ENCODE assay signal across 8 cellular contexts in genomic region chr2:241391892-241392665, GRCh38. TPM values are rescaled to one million over a fixed set of nuclear protein-coding genes. Genes with fewer than 3 reads are reported as not detected.
DNase-seq lines count a peak whose midpoint lies in the region; FAIRE-seq and TF ChIP-seq lines count a peak whose summit lies in the region.

No MANE protein-coding gene starts in this region.

- no peak overlapping the region for H3K9ac ChIP-seq in Loucy (ENCODE audit: low read depth, low read length, poor library complexity, severe bottlenecking)

- H3K36me3 ChIP-seq in Loucy (ENCODE audit: insufficient read depth, low read length), result no peaks in the 10 kb centered on the region

- no peaks in the 10 kb centered on the region for H4K20me1 ChIP-seq in Loucy (ENCODE audit: insufficient read depth, low read length, poor library complexity, severe bottlenecking)

- peak; percentile 56 for DNase-seq in DMS53 (lab: John Stamatoyannopoulos, UW)
- DNase-seq in DMS53 treated with DMSO at 0.1 percent for 48 hours (lab: John Stamatoyannopoulos, UW; ENCODE audit: unreplicated experiment), result no peak
- DNase-seq in dermis blood vessel endothelial cell, result peak; percentile 46
- peak; percentile 50 for DNase-seq in mucosa of gallbladder (ENCODE audit: low spot score)
- DNase-seq in frontal cortex (ENCODE audit: low spot score in 2 of 2), result no peak
- DNase-seq in activated naive CD4-positive, alpha-beta T cell treated with Interleukin-2 at 50 U/mL for 16 hours, result no peak
- DNase-seq in NCI-H2171 (lab: John Stamatoyannopoulos, UW), result no peak

- no peak overlapping the region for H3K4me2 ChIP-seq in Loucy (ENCODE audit: low read depth, low read length, poor library complexity, severe bottlenecking)

- FAIRE-seq in frontal cortex (lab: Jason Lieb, UNC), result no peak

- no peaks in the 10 kb centered on the region for H3K4me1 ChIP-seq in Loucy (ENCODE audit: insufficient read depth, low read length, poor library complexity, severe bottlenecking)

- no peak overlapping the region for H2AFZ ChIP-seq in Loucy (ENCODE audit: low read length)

- H3K27me3 ChIP-seq in Loucy (ENCODE audit: insufficient read depth, low read length, poor library complexity, severe bottlenecking), result no peaks in the 10 kb centered on the region

- no peaks in the 10 kb centered on the region for H3K9me3 ChIP-seq in Loucy (ENCODE audit: insufficient read depth, low read depth, low read length)

- no peaks in the 10 kb centered on the region for H3K79me2 ChIP-seq in Loucy (ENCODE audit: insufficient read depth, low read length)

- H3K9me2 ChIP-seq in Loucy (replicated peaks; ENCODE audit: low read depth, low read length), result no peaks in the 10 kb centered on the region

- no peak overlapping the region for H3K4me3 ChIP-seq in Loucy (ENCODE audit: low read length, poor library complexity, severe bottlenecking)

- H3F3A ChIP-seq in Loucy (ENCODE audit: low read depth), result no peaks in the 10 kb centered on the region

- peak; percentile 74 for TF ChIP-seq CTCF in Loucy (conservative IDR thresholded peaks at IDR 0.05; ENCODE audit: low read length)

RNA-seq across cellular contexts. Expression of gene FARP2, which starts 36.0 kb away (rescaled TPM):
- total RNA-seq in dermis blood vessel endothelial cell (38.3 and 43.8 TPM in 2 replicates), mucosa of gallbladder (68.8 TPM), frontal cortex (37.1 TPM)

Comparison
In these comparisons a context has a peak if more than half of its experiments do, and no peak if none do; other contexts are left out.
1. DNase-seq: peak in DMS53 (single experiment), dermis blood vessel endothelial cell (single experiment) and mucosa of gallbladder (single experiment); none in DMS53 treated with DMSO at 0.1 percent for 48 hours (single experiment), frontal cortex (0 of 2), activated naive CD4-positive, alpha-beta T cell treated with Interleukin-2 at 50 U/mL for 16 hours (single experiment) and NCI-H2171 (single experiment).